10 cellular contexts compared by ENCODE assay signal in the genomic region with DNA sequence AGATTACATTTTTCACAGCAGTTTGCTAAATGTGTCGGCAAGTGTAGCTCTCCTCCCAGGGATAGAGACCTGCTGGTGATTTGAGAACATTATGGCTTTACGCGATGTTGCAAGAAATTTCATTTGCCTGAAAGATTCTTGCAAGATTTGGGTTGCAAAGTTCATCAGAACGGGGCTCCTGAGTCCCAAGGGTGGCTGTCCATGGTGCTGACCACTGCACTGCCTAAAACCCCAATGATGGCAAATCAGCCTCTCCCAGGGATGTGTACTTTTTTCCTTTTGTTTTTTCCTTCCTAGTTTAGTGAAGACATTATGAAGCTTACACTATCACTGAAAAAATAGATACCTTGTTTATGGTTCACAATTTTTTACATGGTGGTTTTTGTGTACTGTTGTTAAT.
DNase-seq lines count a peak whose midpoint lies in the region; ATAC-seq and TF ChIP-seq lines count a peak whose summit lies in the region.
"Had no signal": no experiment of that assay in that cellular context is flagged by ENCODE, and none has a peak within 500 bp of the region (broad histone marks: within the 10 kb centered on the region; RNA-seq: fewer than 3 reads in every experiment).

No MANE protein-coding gene starts in this region.

- 24 to 27% methylated on average over 4 of the region's 4 CpGs for WGBS in GM23248 (ENCODE audit: low coverage in 1 of 2, low lambda C conversion rate in 2 of 2, missing lambda C conversion rate in 2 of 2), 2 experiments

- H3K27ac ChIP-seq in GM23248: no peak overlapping the region
- H3K27ac ChIP-seq in coronary artery: no peak overlapping the region
- no peak overlapping the region for H3K27ac ChIP-seq in gastrocnemius medialis
- H3K27ac ChIP-seq: foreskin keratinocyte had no signal

- no peaks in the 10 kb centered on the region for H3K79me2 ChIP-seq in GM23248 (ENCODE audit: insufficient read depth)

- no peaks in the 10 kb centered on the region; the same call in none of the 2 replicates for H3K27me3 Mint-ChIP-seq in WTC11 (ENCODE audit: low read depth)

- H3K9me3 ChIP-seq in GM23248 (ENCODE audit: low read depth) (no peaks in the 10 kb centered on the region), gastrocnemius medialis (no peaks in the 10 kb centered on the region)

- TF ChIP-seq CTCF in WTC11 (IDR thresholded peaks at IDR 0.05) (no peak), coronary artery (IDR thresholded peaks at IDR 0.05) (no peak), gastrocnemius medialis (IDR thresholded peaks at IDR 0.05 in 4 of 5, conservative IDR thresholded peaks at IDR 0.05 in 1 of 5) (no peak)

- no peak overlapping the region for H2AFZ ChIP-seq in GM23248

- CTCF ChIA-PET in WTC11 (lab: Charles Lee): interaction anchor here (1.5 kb wide), 1 partner anchor 151 kb away, joined by 4 read pairs; no protein-coding TSS in a partner anchor

- H3K9ac ChIP-seq in GM23248: no peak overlapping the region

- no peak overlapping the region for H3K27ac Mint-ChIP-seq in WTC11

- H3K4me1 ChIP-seq in GM23248 (ENCODE audit: insufficient read depth): no peaks in the 10 kb centered on the region
- no peaks in the 10 kb centered on the region for H3K4me1 ChIP-seq in gastrocnemius medialis
- H3K4me1 ChIP-seq: foreskin keratinocyte had no signal

- DNase-seq in AML-193 (lab: John Stamatoyannopoulos, UW): peak; percentile 7 to 10
- DNase-seq in GM23248: peak; percentile 58
- peak; percentile 76 for DNase-seq in WTC11 (ENCODE audit: low spot score)
- DNase-seq in left cardiac atrium: peak; percentile 33
- DNase-seq in NCI-H748 (lab: John Stamatoyannopoulos, UW; ENCODE audit: unreplicated experiment): no peak
- no peak for DNase-seq in coronary artery (ENCODE audit: low spot score)
- DNase-seq in gastrocnemius medialis: no peak
- DNase-seq: foreskin keratinocyte, NCI-H524 treated with DMSO at 0.1 percent for 48 hours had no signal

- H4K20me1 ChIP-seq in GM23248 (ENCODE audit: insufficient read depth): no peaks in the 10 kb centered on the region

- peak; percentile 51 for ATAC-seq in WTC11
- ATAC-seq in left cardiac atrium: peak in 1 of 2 donors; percentile 34
- no peak for ATAC-seq in GM18519 (IDR thresholded peaks at IDR 0.05; ENCODE audit: low FRiP score, unreplicated experiment)
- no peak for ATAC-seq in gastrocnemius medialis
- ATAC-seq: foreskin keratinocyte had no signal

- H3K4me1 Mint-ChIP-seq in WTC11: peaks cover 32% of the 10 kb centered on the region

- H3K4me2 ChIP-seq in GM23248 (ENCODE audit: unreplicated experiment): no peak overlapping the region

- in situ Hi-C loops in GM23248 (cut with MboI) (no loop called here), gastrocnemius medialis (cut with MboI; ENCODE audit: low sequenced_read_pairs in 4 of 4) (no loop called here)

- H3K9me2 ChIP-seq in GM23248 (ENCODE audit: insufficient read depth): no peaks in the 10 kb centered on the region

- H3K36me3 ChIP-seq in GM23248 (ENCODE audit: low read depth): no peaks in the 10 kb centered on the region
- H3K36me3 ChIP-seq in gastrocnemius medialis: no peaks in the 10 kb centered on the region

- POLR2A ChIA-PET in WTC11 (lab: Charles Lee): no interaction called here

- H3K4me3 ChIP-seq in GM23248 (no peak overlapping the region), coronary artery (no peak overlapping the region), gastrocnemius medialis (no peak overlapping the region)

- H3K36me3 Mint-ChIP-seq in WTC11: no peaks in the 10 kb centered on the region

- no peak for TF ChIP-seq POLR2A in gastrocnemius medialis (IDR thresholded peaks at IDR 0.05)

- intact Hi-C loops in left cardiac atrium (cut with DNase I): no loop called here
- intact Hi-C loops in gastrocnemius medialis (cut with DNase I; ENCODE audit: low total_unique reads): no loop called here

- H3K27me3 ChIP-seq in GM23248 (replicated peaks; ENCODE audit: insufficient read depth) (no peaks in the 10 kb centered on the region), gastrocnemius medialis (no peaks in the 10 kb centered on the region)
- H3K27me3 ChIP-seq: foreskin keratinocyte had no signal

- H3F3A ChIP-seq in GM23248 (ENCODE audit: insufficient read depth): no peaks in the 10 kb centered on the region

- H3K9me3 Mint-ChIP-seq in WTC11: no peaks in the 10 kb centered on the region

- H3K4me3 Mint-ChIP-seq in WTC11: no peak overlapping the region

TF ChIP-seq in WTC11, 78 proteins besides CTCF, POLR2A, EP300 and RAD21 (continues in another document):
- TF ChIP-seq TEAD4 (CRISPR knock-in tag; IDR thresholded peaks at IDR 0.05) (0 out of 2 replicates have a peak, but pooled peaks have one; percentile 76), EMX1 (CRISPR knock-in tag; IDR thresholded peaks at IDR 0.05) (no peak), SOX15 (CRISPR knock-in tag; IDR thresholded peaks at IDR 0.05) (no peak), MYBL2 (CRISPR knock-in tag; IDR thresholded peaks at IDR 0.05) (0 out of 2 replicates have a peak, but pooled peaks have one; percentile 41), PRRX2 (CRISPR knock-in tag; IDR thresholded peaks at IDR 0.05) (no peak), OVOL2 (CRISPR knock-in tag; IDR thresholded peaks at IDR 0.05; ENCODE audit: borderline replicate concordance) (no peak), ZBTB21 (CRISPR knock-in tag; IDR thresholded peaks at IDR 0.05; ENCODE audit: borderline replicate concordance) (no peak), CREB1 (CRISPR knock-in tag; IDR thresholded peaks at IDR 0.05) (no peak)
- TF ChIP-seq, protein P1, sequence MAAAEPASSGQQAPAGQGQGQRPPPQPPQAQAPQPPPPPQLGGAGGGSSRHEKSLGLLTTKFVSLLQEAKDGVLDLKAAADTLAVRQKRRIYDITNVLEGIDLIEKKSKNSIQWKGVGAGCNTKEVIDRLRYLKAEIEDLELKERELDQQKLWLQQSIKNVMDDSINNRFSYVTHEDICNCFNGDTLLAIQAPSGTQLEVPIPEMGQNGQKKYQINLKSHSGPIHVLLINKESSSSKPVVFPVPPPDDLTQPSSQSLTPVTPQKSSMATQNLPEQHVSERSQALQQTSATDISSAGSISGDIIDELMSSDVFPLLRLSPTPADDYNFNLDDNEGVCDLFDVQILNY (CRISPR knock-in tag; IDR thresholded peaks at IDR 0.05): 0 out of 2 replicates have a peak, but pooled peaks have one; percentile 33
- TF ChIP-seq, protein P2, sequence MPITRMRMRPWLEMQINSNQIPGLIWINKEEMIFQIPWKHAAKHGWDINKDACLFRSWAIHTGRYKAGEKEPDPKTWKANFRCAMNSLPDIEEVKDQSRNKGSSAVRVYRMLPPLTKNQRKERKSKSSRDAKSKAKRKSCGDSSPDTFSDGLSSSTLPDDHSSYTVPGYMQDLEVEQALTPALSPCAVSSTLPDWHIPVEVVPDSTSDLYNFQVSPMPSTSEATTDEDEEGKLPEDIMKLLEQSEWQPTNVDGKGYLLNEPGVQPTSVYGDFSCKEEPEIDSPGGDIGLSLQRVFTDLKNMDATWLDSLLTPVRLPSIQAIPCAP (CRISPR knock-in tag; IDR thresholded peaks at IDR 0.05): peak; percentile 42; the same call in 1 of the 2 replicates
- TF ChIP-seq, protein P3, sequence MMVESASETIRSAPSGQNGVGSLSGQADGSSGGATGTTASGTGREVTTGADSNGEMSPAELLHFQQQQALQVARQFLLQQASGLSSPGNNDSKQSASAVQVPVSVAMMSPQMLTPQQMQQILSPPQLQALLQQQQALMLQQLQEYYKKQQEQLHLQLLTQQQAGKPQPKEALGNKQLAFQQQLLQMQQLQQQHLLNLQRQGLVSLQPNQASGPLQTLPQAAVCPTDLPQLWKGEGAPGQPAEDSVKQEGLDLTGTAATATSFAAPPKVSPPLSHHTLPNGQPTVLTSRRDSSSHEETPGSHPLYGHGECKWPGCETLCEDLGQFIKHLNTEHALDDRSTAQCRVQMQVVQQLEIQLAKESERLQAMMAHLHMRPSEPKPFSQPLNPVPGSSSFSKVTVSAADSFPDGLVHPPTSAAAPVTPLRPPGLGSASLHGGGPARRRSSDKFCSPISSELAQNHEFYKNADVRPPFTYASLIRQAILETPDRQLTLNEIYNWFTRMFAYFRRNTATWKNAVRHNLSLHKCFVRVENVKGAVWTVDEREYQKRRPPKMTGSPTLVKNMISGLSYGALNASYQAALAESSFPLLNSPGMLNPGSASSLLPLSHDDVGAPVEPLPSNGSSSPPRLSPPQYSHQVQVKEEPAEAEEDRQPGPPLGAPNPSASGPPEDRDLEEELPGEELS (CRISPR knock-in tag; IDR thresholded peaks at IDR 0.05): peak; percentile 82; the same call in 1 of the 2 replicates
- TF ChIP-seq, protein P4, sequence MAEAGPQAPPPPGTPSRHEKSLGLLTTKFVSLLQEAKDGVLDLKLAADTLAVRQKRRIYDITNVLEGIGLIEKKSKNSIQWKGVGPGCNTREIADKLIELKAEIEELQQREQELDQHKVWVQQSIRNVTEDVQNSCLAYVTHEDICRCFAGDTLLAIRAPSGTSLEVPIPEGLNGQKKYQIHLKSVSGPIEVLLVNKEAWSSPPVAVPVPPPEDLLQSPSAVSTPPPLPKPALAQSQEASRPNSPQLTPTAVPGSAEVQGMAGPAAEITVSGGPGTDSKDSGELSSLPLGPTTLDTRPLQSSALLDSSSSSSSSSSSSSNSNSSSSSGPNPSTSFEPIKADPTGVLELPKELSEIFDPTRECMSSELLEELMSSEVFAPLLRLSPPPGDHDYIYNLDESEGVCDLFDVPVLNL (CRISPR knock-in tag; IDR thresholded peaks at IDR 0.05; ENCODE audit: borderline replicate concordance, low read depth): no peak
- TF ChIP-seq, protein P5, sequence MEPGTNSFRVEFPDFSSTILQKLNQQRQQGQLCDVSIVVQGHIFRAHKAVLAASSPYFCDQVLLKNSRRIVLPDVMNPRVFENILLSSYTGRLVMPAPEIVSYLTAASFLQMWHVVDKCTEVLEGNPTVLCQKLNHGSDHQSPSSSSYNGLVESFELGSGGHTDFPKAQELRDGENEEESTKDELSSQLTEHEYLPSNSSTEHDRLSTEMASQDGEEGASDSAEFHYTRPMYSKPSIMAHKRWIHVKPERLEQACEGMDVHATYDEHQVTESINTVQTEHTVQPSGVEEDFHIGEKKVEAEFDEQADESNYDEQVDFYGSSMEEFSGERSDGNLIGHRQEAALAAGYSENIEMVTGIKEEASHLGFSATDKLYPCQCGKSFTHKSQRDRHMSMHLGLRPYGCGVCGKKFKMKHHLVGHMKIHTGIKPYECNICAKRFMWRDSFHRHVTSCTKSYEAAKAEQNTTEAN (CRISPR knock-in tag; IDR thresholded peaks at IDR 0.05): peak; percentile 45; the same call in 1 of the 2 replicates

Comparison
In these comparisons a context has a peak if more than half of its experiments do, and no peak if none do; other contexts are left out.
1. DNase-seq: peak in AML-193 (2 of 2), GM23248 (single experiment), WTC11 (single experiment) and left cardiac atrium (single experiment); none in NCI-H748 (single experiment), coronary artery (single experiment) and gastrocnemius medialis (0 of 2).